In genomic region chr7:2199528-2199927, GRCh38 we compare ENCODE assay signal across 19 cellular contexts. TPM values are rescaled to one million over a fixed set of nuclear protein-coding genes. Genes with fewer than 3 reads are reported as not detected.
DNase-seq lines count a peak whose midpoint lies in the region; ATAC-seq, FAIRE-seq and TF ChIP-seq lines count a peak whose summit lies in the region.
"Had no signal": no experiment of that assay in that cellular context is flagged by ENCODE, and none has a peak within 500 bp of the region (broad histone marks: within the 10 kb centered on the region; RNA-seq: fewer than 3 reads in every experiment).

No MANE protein-coding gene starts in this region.

- H3K9me3 ChIP-seq in heart right ventricle (peaks cover 0 to 13% (median 0%) of the 10 kb centered on the region in 11 donors), osteoblast (ENCODE audit: low read depth, low read length) (no peaks in the 10 kb centered on the region)
- H3K9me3 ChIP-seq in effector memory CD4-positive, alpha-beta T cell (ENCODE audit: control insufficient read depth, low read length), result no peaks in the 10 kb centered on the region

- H3K4me3 ChIP-seq in heart right ventricle (no peak overlapping the region), coronary artery (no peak overlapping the region), osteoblast (ENCODE audit: insufficient read depth, low read length) (no peak overlapping the region)
- H3K4me3 ChIP-seq in effector memory CD4-positive, alpha-beta T cell (ENCODE audit: insufficient read depth, low read depth, low read length, poor library complexity, severe bottlenecking), result no peak overlapping the region
- H3K4me3 ChIP-seq: GM12878 had no signal

- ATAC-seq in Right ventricle myocardium superior (ENCODE audit: poor library complexity) (no peak), heart right ventricle (no peak), GM21529 (IDR thresholded peaks at IDR 0.05; ENCODE audit: unreplicated experiment) (no peak)
- ATAC-seq: GM12878, HepG2 had no signal

- FAIRE-seq in urothelium cell line (lab: Jason Lieb, UNC), result peak; percentile 90
- FAIRE-seq: GM12878, H1, HepG2, HTR-8/SVneo had no signal

- H3K4me1 ChIP-seq in heart right ventricle (peaks cover 8 to 44% (median 28%) of the 10 kb centered on the region in 9 donors), osteoblast (ENCODE audit: insufficient read depth, low read length) (no peaks in the 10 kb centered on the region)
- no peaks in the 10 kb centered on the region for H3K4me1 ChIP-seq in effector memory CD4-positive, alpha-beta T cell (ENCODE audit: control insufficient read depth, insufficient read depth, low read length, poor library complexity, severe bottlenecking)

- DNase-seq in Right ventricle myocardium superior (peak; percentile 26), heart right ventricle (no peak), coronary artery (ENCODE audit: low spot score) (peak; percentile 64), osteoblast (ENCODE audit: insufficient read length, low spot score, missing footprints) (peak; percentile 17), urothelium cell line (ENCODE audit: low spot score) (no peak), globus pallidus (ENCODE audit: low spot score) (no peak)
- DNase-seq in effector memory CD4-positive, alpha-beta T cell, result no peak
- DNase-seq: ACHN; C1 segment of cervical spinal cord; Calu3; CD4-positive, alpha-beta T cell; DMS 273 treated with DMSO at 0.1 percent for 48 hours; HCEC 1CT; HFFc6 had no signal

- no peak for TF ChIP-seq CTCF in heart right ventricle (IDR thresholded peaks at IDR 0.05)
- no peak for TF ChIP-seq CTCF in coronary artery (IDR thresholded peaks at IDR 0.05)
- TF ChIP-seq CTCF in osteoblast (IDR thresholded peaks at IDR 0.05; ENCODE audit: extremely low read depth, low read depth, low read length), result no peak

- 95 to 97% methylated on average over 16 of the region's 16 CpGs for WGBS in heart right ventricle, 2 donors

- no peaks in the 10 kb centered on the region for H3K79me2 ChIP-seq in osteoblast (ENCODE audit: insufficient read depth, low read length)

- H4K20me1 ChIP-seq in osteoblast (ENCODE audit: insufficient read depth, low read length), result no peaks in the 10 kb centered on the region

- H3K27me3 ChIP-seq in heart right ventricle (no peaks in the 10 kb centered on the region), osteoblast (ENCODE audit: insufficient read depth, low read length) (no peaks in the 10 kb centered on the region)
- no peaks in the 10 kb centered on the region for H3K27me3 ChIP-seq in effector memory CD4-positive, alpha-beta T cell (replicated peaks; ENCODE audit: control insufficient read depth, insufficient read depth, low read length, poor library complexity, severe bottlenecking)

- H2AFZ ChIP-seq in osteoblast (ENCODE audit: low read length), result no peak overlapping the region

- H3K4me2 ChIP-seq in osteoblast (ENCODE audit: insufficient read depth, low read length), result no peak overlapping the region

- H3K27ac ChIP-seq in heart right ventricle, result no peak overlapping the region
- no peak overlapping the region for H3K27ac ChIP-seq in coronary artery
- H3K27ac ChIP-seq in osteoblast (ENCODE audit: low read depth, low read length), result no peak overlapping the region
- H3K27ac ChIP-seq in effector memory CD4-positive, alpha-beta T cell (ENCODE audit: insufficient read depth, low read length, poor library complexity, severe bottlenecking), result no peak overlapping the region

- H3K36me3 ChIP-seq in heart right ventricle (peaks cover 0 to 40% (median 11%) of the 10 kb centered on the region in 9 donors), osteoblast (ENCODE audit: insufficient read depth, low read length) (peaks cover 16% of the 10 kb centered on the region)
- H3K36me3 ChIP-seq in effector memory CD4-positive, alpha-beta T cell (ENCODE audit: control insufficient read depth, insufficient read depth, low read length), result peaks cover 18% of the 10 kb centered on the region

- intact Hi-C loops in Right ventricle myocardium superior (cut with DNase I), result no loop called here
- intact Hi-C loops in heart right ventricle (cut with DNase I), result loop anchor here in 4 of 10 donors (5.0 to 10.0 kb wide), 3 partner anchors 87 to 97 kb away; no protein-coding TSS in a partner anchor

RNA-seq across cellular contexts. Expression of gene MAD1L1, which starts 33.2 kb away (rescaled TPM):
- total RNA-seq in Right ventricle myocardium superior (17.9 TPM), heart right ventricle (10 to 100 TPM; 13.8 to 22.4 (median 18.7) TPM), osteoblast (66.2 and 72.2 TPM in 2 replicates)
- polyA plus RNA-seq in heart right ventricle, result 10 to 100 TPM; 30.4 to 46.8 TPM

RNA-seq across cellular contexts. Expression of gene MRM2, which starts 42.5 kb away (rescaled TPM):
- total RNA-seq in Right ventricle myocardium superior (20.0 TPM), heart right ventricle (10 to 100 TPM; 16.5 to 22.2 (median 19.6) TPM), osteoblast (21.4 and 21.5 TPM in 2 replicates)
- polyA plus RNA-seq in heart right ventricle, result 10 to 100 TPM; 14.2 to 25.0 TPM

RNA-seq across cellular contexts. Expression of gene NUDT1, which starts 42.5 kb away (rescaled TPM):
- total RNA-seq in Right ventricle myocardium superior, result 10.6 TPM
- 10 to 100 TPM in 8 of 10 donors, 1 to 10 TPM in 2; 7.7 to 15.8 (median 11.9) TPM for total RNA-seq in heart right ventricle
- 10 to 100 TPM; 16.1 to 35.8 TPM for polyA plus RNA-seq in heart right ventricle
- total RNA-seq in osteoblast, result 18.5 and 21.8 TPM in 2 replicates

Comparison
In these comparisons a context has a peak if more than half of its experiments do, and no peak if none do; other contexts are left out.
1. DNase-seq: peak in Right ventricle myocardium superior (single experiment), coronary artery (single experiment) and osteoblast (single experiment); none in heart right ventricle (0 of 2), urothelium cell line (single experiment), effector memory CD4-positive, alpha-beta T cell (0 of 3) and globus pallidus (single experiment).